ENCODE assay signal across 1 cellular context in genomic region chrX:14936561-14936960, GRCh38.
TF ChIP-seq lines count a peak whose summit lies in the region.

No MANE protein-coding gene starts in this region.

TF ChIP-seq in H1, 55 proteins besides CTCF, POLR2A, EP300 and RAD21 (continued from another document):
- TF ChIP-seq CHD7 (IDR thresholded peaks at IDR 0.05; ENCODE audit: insufficient replicate concordance, low read length), result no peak
- TF ChIP-seq KDM4A (IDR thresholded peaks at IDR 0.05; ENCODE audit: low read depth, low read length, severe bottlenecking), result no peak
- no peak for TF ChIP-seq CBX8 (IDR thresholded peaks at IDR 0.05; ENCODE audit: borderline replicate concordance, low read depth, low read length)
